In genomic region chr5:116516021-116516420, GRCh38 we compare ENCODE assay signal across 28 cellular contexts. TPM values are rescaled to one million over a fixed set of nuclear protein-coding genes. Genes with fewer than 3 reads are reported as not detected.
"Had no signal": no experiment of that assay in that cellular context is flagged by ENCODE, and none has a peak within 500 bp of the region (broad histone marks: within the 10 kb centered on the region; RNA-seq: fewer than 3 reads in every experiment).

No MANE protein-coding gene starts in this region.

- H3K9me3 ChIP-seq: esophagus squamous epithelium, left ventricle myocardium inferior, mucosa of descending colon, pancreas, psoas muscle, sigmoid colon, thoracic aorta, upper lobe of left lung, vagina had no signal

- H3K9me3 Mint-ChIP-seq: activated CD4-positive, alpha-beta memory T cell treated with anti-CD3 and anti-CD28 coated beads, Interleukin-2, amount 10 ng/mL, durations not matched to agents 7 days and 5 days; activated CD4-positive, alpha-beta T cell treated with anti-CD3 and anti-CD28 coated beads, Interleukin-2, amount 10 ng/mL, durations not matched to agents 7 days and 5 days; activated naive CD4-positive, alpha-beta T cell treated with anti-CD3 and anti-CD28 coated beads, Interleukin-2, amount 50 U/mL, for 24 hours; activated naive CD8-positive, alpha-beta T cell treated with anti-CD3 and anti-CD28 coated beads, Interleukin-2, amount 50 U/mL, for 24 hours; activated T-helper 2 cell treated with anti-CD3 and anti-CD28 coated beads, Interferon-gamma antibody, Interleukin-2, Interleukin-4, amounts not matched to agents 10 μg/mL and 5 μg/mL and 100 μg/mL, durations not matched to agents 14 hours and 24 hours and 36 hours; central memory CD8-positive, alpha-beta T cell; dendritic cell treated with granulocyte-macrophage colony-stimulating factor and Interleukin-4, amounts not matched to agents 40 ng/mL and 50 ng/mL, for 4 days; endodermal cell; stimulated activated effector memory CD8-positive, alpha-beta T cell treated with anti-CD3 and anti-CD28 coated beads, Interleukin-12 subunit alpha, Interleukin-12 subunit beta, amount 100 ng/mL, for 72 hours had no signal

- H3K4me3 Mint-ChIP-seq: activated CD4-positive, alpha-beta memory T cell treated with anti-CD3 and anti-CD28 coated beads, Interleukin-2, amount 10 ng/mL, durations not matched to agents 7 days and 5 days; activated CD4-positive, alpha-beta T cell treated with anti-CD3 and anti-CD28 coated beads, Interleukin-2, amount 10 ng/mL, durations not matched to agents 7 days and 5 days; activated naive CD4-positive, alpha-beta T cell treated with anti-CD3 and anti-CD28 coated beads, Interleukin-2, amount 50 U/mL, for 24 hours; activated naive CD8-positive, alpha-beta T cell treated with anti-CD3 and anti-CD28 coated beads, Interleukin-2, amount 50 U/mL, for 24 hours; activated T-cell treated with anti-CD3 and anti-CD28 coated beads, Interleukin-2, amount 50 U/mL, for 4 hours; central memory CD8-positive, alpha-beta T cell; dendritic cell treated with granulocyte-macrophage colony-stimulating factor and Interleukin-4, amounts not matched to agents 40 ng/mL and 50 ng/mL, for 4 days; endodermal cell; stimulated activated effector memory CD8-positive, alpha-beta T cell treated with anti-CD3 and anti-CD28 coated beads, Interleukin-12 subunit alpha, Interleukin-12 subunit beta, amount 100 ng/mL, for 72 hours; stimulated activated naive CD8-positive, alpha-beta T cell treated with anti-CD3 and anti-CD28 coated beads, Interleukin-15, Interleukin-2, amounts not matched to agents 100 ng/mL and 50 ng/mL, for 24 hours had no signal

- H3K27ac Mint-ChIP-seq: activated CD4-positive, alpha-beta memory T cell treated with anti-CD3 and anti-CD28 coated beads, Interleukin-2, amount 10 ng/mL, durations not matched to agents 7 days and 5 days; activated CD4-positive, alpha-beta T cell treated with anti-CD3 and anti-CD28 coated beads, Interleukin-2, amount 10 ng/mL, durations not matched to agents 7 days and 5 days; activated naive CD4-positive, alpha-beta T cell treated with anti-CD3 and anti-CD28 coated beads, Interleukin-2, amount 50 U/mL, for 24 hours; activated naive CD8-positive, alpha-beta T cell treated with anti-CD3 and anti-CD28 coated beads, Interleukin-2, amount 50 U/mL, for 24 hours; activated T-helper 2 cell treated with anti-CD3 and anti-CD28 coated beads, Interferon-gamma antibody, Interleukin-2, Interleukin-4, amounts not matched to agents 10 μg/mL and 5 μg/mL and 100 μg/mL, durations not matched to agents 14 hours and 24 hours and 36 hours; dendritic cell treated with granulocyte-macrophage colony-stimulating factor and Interleukin-4, amounts not matched to agents 40 ng/mL and 50 ng/mL, for 4 days; endodermal cell; stimulated activated effector memory CD8-positive, alpha-beta T cell treated with anti-CD3 and anti-CD28 coated beads, Interleukin-12 subunit alpha, Interleukin-12 subunit beta, amount 100 ng/mL, for 72 hours; stimulated activated naive CD8-positive, alpha-beta T cell treated with anti-CD3 and anti-CD28 coated beads, Interleukin-15, Interleukin-2, amounts not matched to agents 100 ng/mL and 50 ng/mL, for 24 hours had no signal

- H3K36me3 ChIP-seq: esophagus squamous epithelium, left ventricle myocardium inferior, pancreas, sigmoid colon, thoracic aorta, upper lobe of left lung, vagina had no signal

- H3K36me3 Mint-ChIP-seq: stimulated activated effector memory CD8-positive, alpha-beta T cell treated with anti-CD3 and anti-CD28 coated beads, Interleukin-12 subunit alpha, Interleukin-12 subunit beta, amount 100 ng/mL, for 72 hours had no signal

- H3K27me3 ChIP-seq: esophagus squamous epithelium, pancreas, sigmoid colon, upper lobe of left lung, vagina had no signal

- H3K27me3 Mint-ChIP-seq: activated CD4-positive, alpha-beta memory T cell treated with anti-CD3 and anti-CD28 coated beads, Interleukin-2, amount 10 ng/mL, durations not matched to agents 7 days and 5 days; activated CD4-positive, alpha-beta T cell treated with anti-CD3 and anti-CD28 coated beads, Interleukin-2, amount 10 ng/mL, durations not matched to agents 7 days and 5 days; activated naive CD4-positive, alpha-beta T cell treated with anti-CD3 and anti-CD28 coated beads, Interleukin-2, amount 50 U/mL, for 24 hours; activated naive CD8-positive, alpha-beta T cell treated with anti-CD3 and anti-CD28 coated beads, Interleukin-2, amount 50 U/mL, for 24 hours; central memory CD8-positive, alpha-beta T cell; dendritic cell treated with granulocyte-macrophage colony-stimulating factor and Interleukin-4, amounts not matched to agents 40 ng/mL and 50 ng/mL, for 4 days; stimulated activated naive CD8-positive, alpha-beta T cell treated with anti-CD3 and anti-CD28 coated beads, Interleukin-15, Interleukin-2, amounts not matched to agents 100 ng/mL and 50 ng/mL, for 24 hours had no signal

- ATAC-seq: activated naive CD8-positive, alpha-beta T cell treated with anti-CD3 and anti-CD28 coated beads, Interleukin-2, amount 50 U/mL, for 24 hours; activated T-cell treated with anti-CD3 and anti-CD28 coated beads, Interleukin-2, amount 50 U/mL, for 4 hours; mucosa of descending colon; pancreas; psoas muscle; stimulated activated effector memory CD8-positive, alpha-beta T cell treated with anti-CD3 and anti-CD28 coated beads, Interleukin-12 subunit alpha, Interleukin-12 subunit beta, amount 100 ng/mL, for 72 hours had no signal

- H3K4me1 Mint-ChIP-seq: activated CD4-positive, alpha-beta memory T cell treated with anti-CD3 and anti-CD28 coated beads, Interleukin-2, amount 10 ng/mL, durations not matched to agents 7 days and 5 days; activated CD4-positive, alpha-beta T cell treated with anti-CD3 and anti-CD28 coated beads, Interleukin-2, amount 10 ng/mL, durations not matched to agents 7 days and 5 days; activated naive CD4-positive, alpha-beta T cell treated with anti-CD3 and anti-CD28 coated beads, Interleukin-2, amount 50 U/mL, for 24 hours; activated naive CD8-positive, alpha-beta T cell treated with anti-CD3 and anti-CD28 coated beads, Interleukin-2, amount 50 U/mL, for 24 hours; central memory CD8-positive, alpha-beta T cell; stimulated activated effector memory CD8-positive, alpha-beta T cell treated with anti-CD3 and anti-CD28 coated beads, Interleukin-12 subunit alpha, Interleukin-12 subunit beta, amount 100 ng/mL, for 72 hours had no signal

- H3K4me3 ChIP-seq: esophagus squamous epithelium, left ventricle myocardium inferior, lung, mucosa of descending colon, pancreas, psoas muscle, sigmoid colon, thoracic aorta, upper lobe of left lung, vagina had no signal

- DNase-seq: activated CD4-positive, alpha-beta memory T cell treated with anti-CD3 and anti-CD28 coated beads, Interleukin-2, amount 10 ng/mL, durations not matched to agents 7 days and 5 days; activated CD4-positive, alpha-beta T cell treated with anti-CD3 and anti-CD28 coated beads for 1 hour; activated CD4-positive, alpha-beta T cell treated with anti-CD3 and anti-CD28 coated beads, Interleukin-2, amount 10 ng/mL, durations not matched to agents 7 days and 5 days; activated naive CD8-positive, alpha-beta T cell treated with anti-CD3 and anti-CD28 coated beads, Interleukin-2, amount 50 U/mL, for 24 hours; activated T-cell treated with anti-CD3 and anti-CD28 coated beads, Interleukin-2, amount 50 U/mL, for 4 hours; esophagus squamous epithelium; foreskin melanocyte; islet precursor cell; left ventricle myocardium inferior; mesendoderm; mucosa of descending colon; nucleus accumbens; pancreas; psoas muscle; sigmoid colon; stimulated activated CD4-positive, alpha-beta T cell treated with anti-CD3 and anti-CD28 coated beads, Interleukin-4, amount 100 ng/mL, for 24 hours; T-helper 2 cell; upper lobe of left lung had no signal

RNA-seq across cellular contexts. Expression of gene SEMA6A, which starts 58.6 kb away (rescaled TPM):
- total RNA-seq: activated CD4-positive, alpha-beta T cell treated with anti-CD3 and anti-CD28 coated beads, Interleukin-2, amount 10 ng/mL, durations not matched to agents 7 days and 5 days; activated T-helper 2 cell treated with anti-CD3 and anti-CD28 coated beads, Interferon-gamma antibody, Interleukin-2, Interleukin-4, amounts not matched to agents 10 μg/mL and 5 μg/mL and 100 μg/mL, durations not matched to agents 14 hours and 24 hours and 36 hours had no signal
